Comparison of ENCODE assay signal across 8 cellular contexts in genomic region chr7:10939237-10939910, GRCh38. TPM values are rescaled to one million over a fixed set of nuclear protein-coding genes. Genes with fewer than 3 reads are reported as not detected.
DNase-seq lines count a peak whose midpoint lies in the region; ATAC-seq and TF ChIP-seq lines count a peak whose summit lies in the region.

No MANE protein-coding gene starts in this region.

- H3K36me3 Mint-ChIP-seq in central memory CD8-positive, alpha-beta T cell (ENCODE audit: insufficient read depth), result peaks cover 18% of the 10 kb centered on the region
- H3K36me3 Mint-ChIP-seq in HFFc6 (ENCODE audit: low read depth), result peaks cover 25% of the 10 kb centered on the region

- H3K9me3 Mint-ChIP-seq in central memory CD8-positive, alpha-beta T cell, result no peaks in the 10 kb centered on the region
- no peaks in the 10 kb centered on the region for H3K9me3 Mint-ChIP-seq in HFFc6

- H2AFZ ChIP-seq in KMS-11 (ENCODE audit: low read depth), result peak overlapping the region; percentile 88; the same call in 1 of the 2 replicates

- peak; percentile 10 for ATAC-seq in GM21723 (IDR thresholded peaks at IDR 0.05; ENCODE audit: unreplicated experiment)
- ATAC-seq in central memory CD8-positive, alpha-beta T cell (replicated peaks; ENCODE audit: extremely low read depth, poor library complexity, severe bottlenecking), result peak; percentile 4
- peak; percentile 21 to 32 for ATAC-seq in lower lobe of right lung

- DNase-seq in GM03348 (ENCODE audit: low spot score) (peak; percentile 20), lower lobe of right lung (no peak), HFFc6 (no peak), SKM-1 (lab: John Stamatoyannopoulos, UW; ENCODE audit: unreplicated experiment) (no peak), DMS153 treated with DMSO at 0.1 percent for 48 hours (lab: John Stamatoyannopoulos, UW; ENCODE audit: unreplicated experiment) (no peak)
- peak in 1 of 2 donors; percentile 9 for DNase-seq in central memory CD8-positive, alpha-beta T cell (ENCODE audit: low spot score in 2 of 2)

- peak overlapping the region; percentile 87 for H3K4me2 ChIP-seq in KMS-11

- intact Hi-C loops in lower lobe of right lung (cut with DNase I), result no loop called here

- H3K4me3 ChIP-seq in KMS-11 (IDR thresholded peaks at IDR 0.05; ENCODE audit: insufficient read depth, low read depth, low read length) (peak overlapping the region; percentile 63), lower lobe of right lung (peak overlapping the region; percentile 73)

- H3K36me3 ChIP-seq in KMS-11 (ENCODE audit: insufficient read depth) (no peaks in the 10 kb centered on the region), lower lobe of right lung (peaks cover 36% of the 10 kb centered on the region)

- peaks cover 17% of the 10 kb centered on the region for H3K4me1 Mint-ChIP-seq in central memory CD8-positive, alpha-beta T cell
- H3K4me1 Mint-ChIP-seq in HFFc6 (ENCODE audit: low read depth), result peaks cover 35% of the 10 kb centered on the region

- H3K27ac Mint-ChIP-seq in central memory CD8-positive, alpha-beta T cell (ENCODE audit: low read depth), result no peak overlapping the region
- no peak overlapping the region for H3K27ac Mint-ChIP-seq in HFFc6

- H3K9ac ChIP-seq in KMS-11, result peak overlapping the region; percentile 87

- peaks cover 38% of the 10 kb centered on the region for H3K79me2 ChIP-seq in KMS-11 (ENCODE audit: insufficient read depth, low read depth)

- H3K27me3 Mint-ChIP-seq in central memory CD8-positive, alpha-beta T cell, result no peaks in the 10 kb centered on the region
- no peaks in the 10 kb centered on the region for H3K27me3 Mint-ChIP-seq in HFFc6 (ENCODE audit: insufficient read depth)

- H3K4me3 Mint-ChIP-seq in central memory CD8-positive, alpha-beta T cell, result no peak overlapping the region
- no peak overlapping the region for H3K4me3 Mint-ChIP-seq in HFFc6

- peaks cover 5% of the 10 kb centered on the region; the same call in 1 of the 2 replicates for H4K20me1 ChIP-seq in KMS-11 (ENCODE audit: insufficient read depth)

- H3K27ac ChIP-seq in KMS-11, result peak overlapping the region; percentile 94
- peak overlapping the region; percentile 97 for H3K27ac ChIP-seq in lower lobe of right lung

- H3K27me3 ChIP-seq in KMS-11 (ENCODE audit: insufficient read depth, low read depth) (no peaks in the 10 kb centered on the region), lower lobe of right lung (ENCODE audit: low read depth) (no peaks in the 10 kb centered on the region)

- TF ChIP-seq CTCF in KMS-11 (conservative IDR thresholded peaks at IDR 0.05; ENCODE audit: low read depth, low read length), result no peak
- no peak for TF ChIP-seq CTCF in lower lobe of right lung (IDR thresholded peaks at IDR 0.05)
- no peak for TF ChIP-seq CTCF in HFFc6 (IDR thresholded peaks at IDR 0.05)

- H3K9me3 ChIP-seq in lower lobe of right lung, result no peaks in the 10 kb centered on the region

- H3K4me1 ChIP-seq in KMS-11 (ENCODE audit: low read depth, poor library complexity, severe bottlenecking) (peaks cover 25% of the 10 kb centered on the region), lower lobe of right lung (peaks cover 42% of the 10 kb centered on the region)

RNA-seq across cellular contexts. Expression of gene PHF14, which starts 34.3 kb away (rescaled TPM):
- 27.9 TPM for total RNA-seq in lower lobe of right lung
- 10 to 100 TPM; 11.4 to 15.8 (median 13.3) TPM for total RNA-seq in HFFc6 (2021; fragmentation: NEBNext Ultra II Directional; extraction: Animal tissue kit (Norgen Biotek cat#: 25700))
